1 cellular context compared by ENCODE assay signal in the genomic region with DNA sequence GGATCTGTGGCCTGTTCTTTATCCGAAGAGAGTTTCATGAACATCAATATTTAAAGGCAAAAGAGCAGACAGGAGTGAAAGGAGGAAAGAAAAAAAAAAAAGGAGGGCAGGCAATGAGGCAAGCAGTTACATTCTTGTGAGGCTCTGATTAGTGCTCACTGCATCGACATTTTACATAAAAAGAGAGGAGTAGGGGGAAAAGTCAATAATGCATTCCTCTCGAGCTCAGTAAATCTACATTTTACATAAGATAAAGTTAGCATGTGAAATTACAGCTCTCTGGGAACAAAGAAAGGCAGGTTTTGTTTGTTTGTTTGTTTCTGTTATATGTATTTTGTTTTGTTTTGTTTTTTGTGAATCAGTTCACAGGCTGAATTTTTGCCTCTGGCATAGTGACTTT.
TF ChIP-seq lines count a peak whose summit lies in the region.

No MANE protein-coding gene starts in this region.

TF ChIP-seq in IMR-90, 13 proteins besides CTCF, POLR2A, EP300 and RAD21 (continued from another document):
- TF ChIP-seq CHD1 (IDR thresholded peaks at IDR 0.05; ENCODE audit: low read depth, low read length) (no peak), RCOR1 (IDR thresholded peaks at IDR 0.05; ENCODE audit: insufficient replicate concordance, low read length) (no peak), BHLHE40 (IDR thresholded peaks at IDR 0.05; ENCODE audit: low read depth, low read length) (no peak), MAFK (IDR thresholded peaks at IDR 0.05; ENCODE audit: low read depth, low read length) (no peak)
- TF ChIP-seq, protein P1, sequence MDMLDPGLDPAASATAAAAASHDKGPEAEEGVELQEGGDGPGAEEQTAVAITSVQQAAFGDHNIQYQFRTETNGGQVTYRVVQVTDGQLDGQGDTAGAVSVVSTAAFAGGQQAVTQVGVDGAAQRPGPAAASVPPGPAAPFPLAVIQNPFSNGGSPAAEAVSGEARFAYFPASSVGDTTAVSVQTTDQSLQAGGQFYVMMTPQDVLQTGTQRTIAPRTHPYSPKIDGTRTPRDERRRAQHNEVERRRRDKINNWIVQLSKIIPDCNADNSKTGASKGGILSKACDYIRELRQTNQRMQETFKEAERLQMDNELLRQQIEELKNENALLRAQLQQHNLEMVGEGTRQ (IDR thresholded peaks at IDR 0.05; ENCODE audit: low read depth, low read length) = no peak
